Comparison of ENCODE assay signal across 30 cellular contexts in genomic region chr6:56346958-56347357, GRCh38.
DNase-seq lines count a peak whose midpoint lies in the region; ATAC-seq, FAIRE-seq and TF ChIP-seq lines count a peak whose summit lies in the region.
"Had no signal": no experiment of that assay in that cellular context is flagged by ENCODE, and none has a peak within 500 bp of the region (broad histone marks: within the 10 kb centered on the region; RNA-seq: fewer than 3 reads in every experiment).

No MANE protein-coding gene starts in this region.

- TF ChIP-seq EP300 in H1 (IDR thresholded peaks at IDR 0.05; ENCODE audit: borderline replicate concordance in 1 of 2, low read depth in 2 of 2, low read length in 2 of 2), result no peak

- no peaks in the 10 kb centered on the region for H3K36me3 ChIP-seq in H1 (ENCODE audit: control insufficient read depth in 2 of 4, insufficient read depth in 4 of 4, low read length in 3 of 4)
- H3K36me3 ChIP-seq in osteoblast (ENCODE audit: insufficient read depth, low read length), result no peaks in the 10 kb centered on the region
- no peaks in the 10 kb centered on the region for H3K36me3 ChIP-seq in thyroid gland
- H3K36me3 ChIP-seq: esophagus muscularis mucosa, suprapubic skin had no signal

- H3K27me3 ChIP-seq in H1 (replicated peaks in 1 of 4; ENCODE audit: control insufficient read depth in 3 of 4, extremely low read depth in 1 of 4, insufficient read depth in 3 of 4, low read length in 3 of 4), result no peaks in the 10 kb centered on the region
- H3K27me3 ChIP-seq in osteoblast (ENCODE audit: insufficient read depth, low read length), result no peaks in the 10 kb centered on the region
- no peaks in the 10 kb centered on the region for H3K27me3 ChIP-seq in thyroid gland
- H3K27me3 ChIP-seq: esophagus muscularis mucosa, suprapubic skin had no signal

- TF ChIP-seq POLR2A in H1 (IDR thresholded peaks at IDR 0.05; ENCODE audit: control extremely low read depth in 1 of 2, low read depth in 2 of 2, low read length in 2 of 2) (no peak), thyroid gland (IDR thresholded peaks at IDR 0.05) (no peak)

- no peak overlapping the region for H3K18ac ChIP-seq in H1 (ENCODE audit: extremely low read depth, low read length)

- H2AFZ ChIP-seq in H1 (ENCODE audit: low read length) (no peak overlapping the region), osteoblast (ENCODE audit: low read length) (no peak overlapping the region)

- no peak overlapping the region for H4K91ac ChIP-seq in H1 (replicated peaks; ENCODE audit: insufficient read length, low read length)

- no peak overlapping the region for H2BK5ac ChIP-seq in H1 (ENCODE audit: low read depth, low read length)

- no peaks in the 10 kb centered on the region for H3K23me2 ChIP-seq in H1 (ENCODE audit: low read depth, low read length)

- CTCF ChIA-PET in H1 (lab: Charles Lee; ENCODE audit: partially characterized antibody), result no interaction called here

- WGBS in H1 (ENCODE audit: extremely low coverage in 1 of 2, insufficient coverage in 1 of 2, insufficient read length in 1 of 2, insufficient replicate concordance in 2 of 2, low coverage in 1 of 2, low lambda C conversion rate in 2 of 2, missing lambda C conversion rate in 1 of 2), 2 experiments, result 96% methylated on average over 4 of the region's 4 CpGs; no CpG with 5 or more reads in 1 of the 2 experiments
- 88 to 97% methylated on average over 4 of the region's 4 CpGs for whole genome bisulfite sequencing in thyroid gland, 2 donors

- intact Hi-C loops in thyroid gland (cut with DNase I), result no loop called here

- no peaks in the 10 kb centered on the region for H4K20me1 ChIP-seq in H1 (replicated peaks in 1 of 2; ENCODE audit: control insufficient read depth in 1 of 2, insufficient read depth in 2 of 2, low read length in 2 of 2)
- H4K20me1 ChIP-seq in osteoblast (ENCODE audit: insufficient read depth, low read length), result no peaks in the 10 kb centered on the region

- H3K14ac ChIP-seq in H1 (ENCODE audit: insufficient read length), result no peak overlapping the region

- no peak overlapping the region for H3K4me2 ChIP-seq in H1 (ENCODE audit: insufficient read depth in 1 of 2, low read depth in 2 of 2, low read length in 2 of 2)
- H3K4me2 ChIP-seq in osteoblast (ENCODE audit: insufficient read depth, low read length), result no peak overlapping the region
- H3K4me2 ChIP-seq: A549 had no signal

- H3K56ac ChIP-seq in H1 (replicated peaks; ENCODE audit: insufficient read length, low read depth, low read length), result no peak overlapping the region

- no peak for FAIRE-seq in RCC 7860 (lab: Jason Lieb, UNC)
- FAIRE-seq in H1 (lab: Jason Lieb, UNC), result no peak
- FAIRE-seq: A549, D721Med, endometrium, GM12892 had no signal

- no peak for ATAC-seq in GM21619 (IDR thresholded peaks at IDR 0.05; ENCODE audit: unreplicated experiment)
- ATAC-seq: A549; activated CD8-positive, alpha-beta T cell treated with anti-CD3 and anti-CD28 coated beads for 36 hours; naive thymus-derived CD8-positive, alpha-beta T cell; psoas muscle had no signal

- no peak overlapping the region for H3K9ac ChIP-seq in H1 (replicated peaks in 1 of 4; ENCODE audit: extremely low read depth in 1 of 4, low read depth in 3 of 4, low read length in 3 of 4)

- no peak overlapping the region for H4K5ac ChIP-seq in H1 (ENCODE audit: insufficient read length, low read depth, low read length)

- H3K27ac ChIP-seq in H1 (ENCODE audit: low read depth, low read length) (no peak overlapping the region), osteoblast (ENCODE audit: low read depth, low read length) (peak overlapping the region; percentile 59), thyroid gland (no peak overlapping the region)
- H3K27ac ChIP-seq: A549, esophagus muscularis mucosa, psoas muscle, suprapubic skin had no signal

- H3K4ac ChIP-seq in H1 (replicated peaks; ENCODE audit: insufficient read length, low read depth, low read length), result no peak overlapping the region

- H2BK120ac ChIP-seq in H1 (replicated peaks; ENCODE audit: low read depth, low read length), result no peak overlapping the region

- H3K4me3 ChIP-seq in H1 (ENCODE audit: extremely low read depth in 1 of 4, insufficient read depth in 2 of 4, low read depth in 3 of 4, low read length in 4 of 4) (no peak overlapping the region), osteoblast (ENCODE audit: insufficient read depth, low read length) (no peak overlapping the region), thyroid gland (replicated peaks in 1 of 3) (no peak overlapping the region)
- H3K4me3 ChIP-seq: A549, esophagus muscularis mucosa, lung, psoas muscle, suprapubic skin had no signal

- no peak overlapping the region for H4K8ac ChIP-seq in H1 (ENCODE audit: extremely low read depth, insufficient read depth, low read length)

- no peak overlapping the region for H2BK12ac ChIP-seq in H1 (ENCODE audit: low read depth, low read length)

- no peaks in the 10 kb centered on the region for H3K79me1 ChIP-seq in H1 (ENCODE audit: low read depth, low read length)

- no peaks in the 10 kb centered on the region for H3K4me1 ChIP-seq in H1 (replicated peaks in 1 of 4; ENCODE audit: control insufficient read depth in 3 of 4, insufficient read depth in 4 of 4, low read length in 3 of 4)
- peaks cover 45% of the 10 kb centered on the region for H3K4me1 ChIP-seq in osteoblast (ENCODE audit: insufficient read depth, low read length)
- H3K4me1 ChIP-seq in thyroid gland, result no peaks in the 10 kb centered on the region
- H3K4me1 ChIP-seq: A549, esophagus muscularis mucosa, psoas muscle had no signal

- H3K79me2 ChIP-seq in H1 (ENCODE audit: control insufficient read depth in 1 of 2, insufficient read depth in 2 of 2, low read length in 2 of 2), result no peaks in the 10 kb centered on the region
- H3K79me2 ChIP-seq in osteoblast (ENCODE audit: insufficient read depth, low read length), result no peaks in the 10 kb centered on the region

- TF ChIP-seq RAD21 in H1 (IDR thresholded peaks at IDR 0.05 in 1 of 2, conservative IDR thresholded peaks at IDR 0.05 in 1 of 2; ENCODE audit: low read depth in 2 of 2, low read length in 2 of 2), result no peak

- peak; percentile 60 for DNase-seq in EH (ENCODE audit: low read depth)
- DNase-seq in RCC 7860 (ENCODE audit: low spot score), result peak; percentile 42
- DNase-seq in H1 (ENCODE audit: low read depth in 1 of 2, low spot score in 2 of 2), result no peak
- DNase-seq in osteoblast (ENCODE audit: insufficient read length, low spot score, missing footprints), result no peak
- DNase-seq in thyroid gland, result no peak
- DNase-seq in amygdala (lab: John Stamatoyannopoulos, UW), result no peak
- DNase-seq in LoVo (ENCODE audit: low spot score), result no peak
- DNase-seq: activated CD8-positive, alpha-beta memory T cell treated with anti-CD3 and anti-CD28 coated beads, Interleukin-2, amount 50 U/mL, for 48 hours; activated CD8-positive, alpha-beta T cell treated with anti-CD3 and anti-CD28 coated beads for 36 hours; activated naive CD4-positive, alpha-beta T cell treated with Interleukin-2 at 50 U/mL for 16 hours; CD4-positive, alpha-beta memory T cell; head of caudate nucleus; KG1; MM.1S; naive thymus-derived CD8-positive, alpha-beta T cell; NCI-H1417; NCI-H2029; NCI-H526; nucleus accumbens; psoas muscle; Right ventricle myocardium superior; stimulated activated naive CD4-positive, alpha-beta T cell had no signal

- H3K9me3 ChIP-seq in H1 (ENCODE audit: insufficient read depth in 2 of 2, low read depth in 1 of 2, low read length in 1 of 2) (no peaks in the 10 kb centered on the region), osteoblast (ENCODE audit: low read depth, low read length) (no peaks in the 10 kb centered on the region), thyroid gland (no peaks in the 10 kb centered on the region)
- H3K9me3 ChIP-seq: A549, esophagus muscularis mucosa, psoas muscle, suprapubic skin had no signal

- H2AK5ac ChIP-seq in H1 (ENCODE audit: low read depth, low read length), result no peak overlapping the region

- H3K23ac ChIP-seq in H1 (ENCODE audit: insufficient read length), result no peak overlapping the region

- TF ChIP-seq CTCF in H1 (IDR thresholded peaks at IDR 0.05; ENCODE audit: control extremely low read depth in 1 of 3, insufficient read depth in 1 of 3, low read depth in 1 of 3, low read length in 3 of 3) (no peak), osteoblast (IDR thresholded peaks at IDR 0.05; ENCODE audit: extremely low read depth, low read depth, low read length) (no peak), thyroid gland (IDR thresholded peaks at IDR 0.05) (no peak)

- no peak overlapping the region for H2BK15ac ChIP-seq in H1 (ENCODE audit: low read length)

- no peak overlapping the region for H2BK20ac ChIP-seq in H1 (ENCODE audit: low read length)

- POLR2A ChIA-PET in H1 (lab: Charles Lee; ENCODE audit: partially characterized antibody), result no interaction called here

TF ChIP-seq in H1, 55 proteins besides CTCF, POLR2A, EP300 and RAD21:
- TF ChIP-seq KDM4A (IDR thresholded peaks at IDR 0.05; ENCODE audit: low read depth, low read length, severe bottlenecking) (no peak), YY1 (IDR thresholded peaks at IDR 0.05; ENCODE audit: low read depth, low read length) (peak; percentile 62; the same call in 1 of the 2 replicates), TAF7 (optimal IDR thresholded peaks at IDR 0.05; ENCODE audit: borderline replicate concordance, low read depth, low read length) (no peak), SP4 (IDR thresholded peaks at IDR 0.05; ENCODE audit: low read length) (no peak), HDAC2 (IDR thresholded peaks at IDR 0.05; ENCODE audit: borderline replicate concordance in 1 of 2, low read depth in 2 of 2, low read length in 2 of 2) (no peak), RBBP5 (IDR thresholded peaks at IDR 0.05; ENCODE audit: borderline replicate concordance, low read depth, low read length) (no peak), TEAD4 (IDR thresholded peaks at IDR 0.05; ENCODE audit: low read depth, low read length) (peak; percentile 93), BRCA1 (IDR thresholded peaks at IDR 0.05; ENCODE audit: low read depth, low read length) (no peak), KDM1A (IDR thresholded peaks at IDR 0.05; ENCODE audit: borderline replicate concordance, low read length) (no peak)

Comparison
In these comparisons a context has a peak if more than half of its experiments do, and no peak if none do; other contexts are left out.
1. DNase-seq: peak in EH (single experiment) and RCC 7860 (single experiment); none in H1 (0 of 2), osteoblast (single experiment), thyroid gland (0 of 2), amygdala (0 of 56) and LoVo (single experiment).